Comparison of ENCODE assay signal across 8 cellular contexts in genomic region chr2:8692783-8693768, GRCh38. TPM values are rescaled to one million over a fixed set of nuclear protein-coding genes. Genes with fewer than 3 reads are reported as not detected.
DNase-seq lines count a peak whose midpoint lies in the region; ATAC-seq and TF ChIP-seq lines count a peak whose summit lies in the region.

No MANE protein-coding gene starts in this region.

- DNase-seq in AG08396 (ENCODE audit: low spot score) (peak; percentile 48), HuH-7.5 (ENCODE audit: low spot score) (peak; percentile 64), left ventricle myocardium inferior (no peak), putamen (ENCODE audit: low spot score) (peak; percentile 4), GM19240 (ENCODE audit: insufficient read length, low spot score) (no peak), omental fat pad (ENCODE audit: low spot score) (no peak)
- DNase-seq in activated naive CD4-positive, alpha-beta T cell treated with Interleukin-2 at 50 U/mL for 16 hours = peak; percentile 20

- no peaks in the 10 kb centered on the region for H3K36me3 ChIP-seq in left ventricle myocardium inferior

- H3K9me3 ChIP-seq in left ventricle myocardium inferior (replicated peaks) = peaks cover 9% of the 10 kb centered on the region

- H3K4me3 ChIP-seq in left ventricle myocardium inferior = peak overlapping the region; percentile 56

- peaks cover 6% of the 10 kb centered on the region for H3K4me1 ChIP-seq in left ventricle myocardium inferior

- TF ChIP-seq CTCF in left ventricle myocardium inferior (IDR thresholded peaks at IDR 0.05; ENCODE audit: borderline replicate concordance) (peak; percentile 74), omental fat pad (IDR thresholded peaks at IDR 0.05) (no peak)

- H3K27me3 ChIP-seq in left ventricle myocardium inferior (ENCODE audit: low read depth) = peaks cover 9% of the 10 kb centered on the region

- ATAC-seq in omental fat pad (ENCODE audit: low FRiP score) (no peak), HG02571 (IDR thresholded peaks at IDR 0.05; ENCODE audit: unreplicated experiment) (no peak)

- no peak overlapping the region for H3K27ac ChIP-seq in left ventricle myocardium inferior (replicated peaks)

- intact Hi-C loops in left ventricle myocardium inferior (cut with micrococcal nuclease) = no loop called here

RNA-seq across cellular contexts. Expression of gene ID2, which starts 11.2 kb away (rescaled TPM):
- total RNA-seq in left ventricle myocardium inferior (32.2 TPM), omental fat pad (100 to 1,000 TPM; 165 to 949 (median 312) TPM)

Comparison
In these comparisons a context has a peak if more than half of its experiments do, and no peak if none do; other contexts are left out.
1. DNase-seq: peak in AG08396 (single experiment), HuH-7.5 (single experiment), activated naive CD4-positive, alpha-beta T cell treated with Interleukin-2 at 50 U/mL for 16 hours (single experiment) and putamen (single experiment); none in left ventricle myocardium inferior (single experiment), GM19240 (single experiment) and omental fat pad (single experiment).